8 cellular contexts compared by ENCODE assay signal in genomic region chr2:26172189-26172865, GRCh38. TPM values are rescaled to one million over a fixed set of nuclear protein-coding genes. Genes with fewer than 3 reads are reported as not detected.
DNase-seq lines count a peak whose midpoint lies in the region; ATAC-seq, FAIRE-seq and TF ChIP-seq lines count a peak whose summit lies in the region.

No MANE protein-coding gene starts in this region.

- intact Hi-C loops in CD14-positive monocyte (cut with micrococcal nuclease) (no loop called here), breast epithelium (cut with DNase I; ENCODE audit: low total_unique reads) (no loop called here), natural killer cell (cut with micrococcal nuclease) (loop anchor here (5.0 kb wide), 1 partner anchor 160 kb away; no protein-coding TSS in a partner anchor)

- H3K4me3 Mint-ChIP-seq in CD14-positive monocyte (peak overlapping the region; percentile 71 to 92), natural killer cell (peak overlapping the region; percentile 94)

- H3K9me3 ChIP-seq in HEK293 (ENCODE audit: control insufficient read depth, insufficient read depth, low read depth, low read length) (no peaks in the 10 kb centered on the region), breast epithelium (no peaks in the 10 kb centered on the region)

- peaks cover 47 to 70% (median 52%) of the 10 kb centered on the region in 3 donors for H3K27me3 Mint-ChIP-seq in CD14-positive monocyte (ENCODE audit: low read depth in 3 of 3)
- H3K27me3 Mint-ChIP-seq in natural killer cell (ENCODE audit: low read depth in 2 of 2) = peaks cover 40 to 48% of the 10 kb centered on the region in 2 donors

- peaks cover 7 to 17% (median 11%) of the 10 kb centered on the region in 7 donors for H3K9me3 Mint-ChIP-seq in CD14-positive monocyte
- H3K9me3 Mint-ChIP-seq in natural killer cell = no peaks in the 10 kb centered on the region

- H3K36me3 ChIP-seq in HEK293 (ENCODE audit: control insufficient read depth in 2 of 2, insufficient read depth in 1 of 2, low read length in 2 of 2) (peaks cover 0 to 11% of the 10 kb centered on the region in 2 experiments; a peak in 2 of 3 replicates), breast epithelium (no peaks in the 10 kb centered on the region)

- peaks cover 12 to 15% of the 10 kb centered on the region in 2 donors for H3K36me3 Mint-ChIP-seq in CD14-positive monocyte
- no peaks in the 10 kb centered on the region for H3K36me3 Mint-ChIP-seq in natural killer cell

- POLR2A ChIA-PET in HEK293 (lab: Yijun Ruan, JAX) = no interaction called here

- no peak for ATAC-seq in natural killer cell

- no peak overlapping the region for H3K27ac ChIP-seq in HEK293 (ENCODE audit: extremely low read depth, low read depth, low read length)
- no peak overlapping the region for H3K27ac ChIP-seq in breast epithelium

- FAIRE-seq in GM12891 (lab: Jason Lieb, UNC) = no peak

- H3K4me1 Mint-ChIP-seq in CD14-positive monocyte (peaks cover 13% of the 10 kb centered on the region), natural killer cell (peaks cover 17 to 24% of the 10 kb centered on the region in 2 donors)

- DNase-seq in CD14-positive monocyte (ENCODE audit: low spot score) = no peak
- DNase-seq in breast epithelium (ENCODE audit: low spot score in 2 of 2) = peak in 1 of 2 donors; percentile 31
- no peak for DNase-seq in natural killer cell
- DNase-seq in occipital lobe (lab: John Stamatoyannopoulos, UW) = no peak
- no peak for DNase-seq in GM12891 (ENCODE audit: insufficient read length, low spot score)
- no peak for DNase-seq in stimulated activated CD4-positive, alpha-beta T cell treated with anti-CD3 and anti-CD28 coated beads, Interleukin-4, amount 100 ng/mL, for 24 hours
- no peak for DNase-seq in NCI-H226

- TF ChIP-seq POLR2A in breast epithelium (IDR thresholded peaks at IDR 0.05) (no peak), GM12891 (IDR thresholded peaks at IDR 0.05; ENCODE audit: low read depth, low read length) (no peak)

- no peak overlapping the region for H3K27ac Mint-ChIP-seq in CD14-positive monocyte
- peak overlapping the region in 1 of 2 donors; percentile 47 for H3K27ac Mint-ChIP-seq in natural killer cell

- peak overlapping the region; percentile 18 for H3K4me3 ChIP-seq in HEK293 (ENCODE audit: low read depth, low read length)
- H3K4me3 ChIP-seq in breast epithelium = peak overlapping the region; percentile 31 to 72 (median 52)

- H3K4me1 ChIP-seq in HEK293 (ENCODE audit: control insufficient read depth, insufficient read depth, low read length) = no peaks in the 10 kb centered on the region; the same call in 1 of the 2 replicates
- peaks cover 0 to 9% of the 10 kb centered on the region in 2 donors for H3K4me1 ChIP-seq in breast epithelium

- CTCF ChIA-PET in HEK293 (lab: Yijun Ruan, JAX) = interaction anchor here (0.8 kb wide), 1 partner anchor 58 kb away, joined by 3 read pairs; no protein-coding TSS in a partner anchor

- peaks cover 10 to 18% of the 10 kb centered on the region in 2 donors for H3K27me3 ChIP-seq in breast epithelium

- TF ChIP-seq CTCF in CD14-positive monocyte (IDR thresholded peaks at IDR 0.05) (no peak), HEK293 (tag by site-specific recombination; IDR thresholded peaks at IDR 0.05) (no peak), breast epithelium (IDR thresholded peaks at IDR 0.05) (no peak), natural killer cell (IDR thresholded peaks at IDR 0.05) (no peak)

TF ChIP-seq in HEK293, 187 proteins besides CTCF, POLR2A, EP300 and RAD21 (continues in another document):
- TF ChIP-seq ZNF184 (tag by site-specific recombination; IDR thresholded peaks at IDR 0.05) (no peak), ZNF169 (tag by site-specific recombination; IDR thresholded peaks at IDR 0.05) (no peak), ELK4 (IDR thresholded peaks at IDR 0.05; ENCODE audit: borderline replicate concordance, low read depth, low read length) (no peak)
- TF ChIP-seq, protein P1, sequence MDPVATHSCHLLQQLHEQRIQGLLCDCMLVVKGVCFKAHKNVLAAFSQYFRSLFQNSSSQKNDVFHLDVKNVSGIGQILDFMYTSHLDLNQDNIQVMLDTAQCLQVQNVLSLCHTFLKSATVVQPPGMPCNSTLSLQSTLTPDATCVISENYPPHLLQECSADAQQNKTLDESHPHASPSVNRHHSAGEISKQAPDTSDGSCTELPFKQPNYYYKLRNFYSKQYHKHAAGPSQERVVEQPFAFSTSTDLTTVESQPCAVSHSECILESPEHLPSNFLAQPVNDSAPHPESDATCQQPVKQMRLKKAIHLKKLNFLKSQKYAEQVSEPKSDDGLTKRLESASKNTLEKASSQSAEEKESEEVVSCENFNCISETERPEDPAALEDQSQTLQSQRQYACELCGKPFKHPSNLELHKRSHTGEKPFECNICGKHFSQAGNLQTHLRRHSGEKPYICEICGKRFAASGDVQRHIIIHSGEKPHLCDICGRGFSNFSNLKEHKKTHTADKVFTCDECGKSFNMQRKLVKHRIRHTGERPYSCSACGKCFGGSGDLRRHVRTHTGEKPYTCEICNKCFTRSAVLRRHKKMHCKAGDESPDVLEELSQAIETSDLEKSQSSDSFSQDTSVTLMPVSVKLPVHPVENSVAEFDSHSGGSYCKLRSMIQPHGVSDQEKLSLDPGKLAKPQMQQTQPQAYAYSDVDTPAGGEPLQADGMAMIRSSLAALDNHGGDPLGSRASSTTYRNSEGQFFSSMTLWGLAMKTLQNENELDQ (tag by site-specific recombination; IDR thresholded peaks at IDR 0.05; ENCODE audit: low read depth) = no peak

TF ChIP-seq in GM12891, 5 proteins besides CTCF, POLR2A, EP300 and RAD21:
- no peak for TF ChIP-seq PAX5 (IDR thresholded peaks at IDR 0.05; ENCODE audit: insufficient read depth, low read length, severe bottlenecking)
- no peak for TF ChIP-seq TAF1 (IDR thresholded peaks at IDR 0.05; ENCODE audit: low read depth, low read length)
- TF ChIP-seq POU2F2 (IDR thresholded peaks at IDR 0.05; ENCODE audit: low read depth, low read length) = no peak
- TF ChIP-seq SPI1 (IDR thresholded peaks at IDR 0.05; ENCODE audit: low read depth, low read length) = no peak
- no peak for TF ChIP-seq POLR2AphosphoS5 (IDR thresholded peaks at IDR 0.05; ENCODE audit: low read depth, low read length)

RNA-seq across cellular contexts. Expression of gene GAREM2, which starts 0.6 kb away (rescaled TPM):
- polyA plus RNA-seq in CD14-positive monocyte = under 1 TPM in 1 of 2 donors, not detected in 1; 0.08 TPM
- total RNA-seq in breast epithelium (1 to 10 TPM; 1.2 to 2.0 (median 1.4) TPM), natural killer cell (1 to 10 TPM; 7.1 to 9.2 (median 7.2) TPM), occipital lobe (7.0 TPM)
- 0.53 TPM for polyA plus RNA-seq in GM12891 (2012; ENCODE audit: low read depth, missing spikeins)
